Comparison of ENCODE assay signal across 1 cellular context in genomic region chr5:34486808-34487201, GRCh38.
TF ChIP-seq lines count a peak whose summit lies in the region.

No MANE protein-coding gene starts in this region.

TF ChIP-seq in H1, 55 proteins besides CTCF, POLR2A, EP300 and RAD21:
- TF ChIP-seq TCF12 (IDR thresholded peaks at IDR 0.05; ENCODE audit: low read depth, low read length) (no peak), JUND (IDR thresholded peaks at IDR 0.05; ENCODE audit: low read length) (no peak), CEBPB (IDR thresholded peaks at IDR 0.05; ENCODE audit: low read depth, low read length) (no peak), BCL11A (IDR thresholded peaks at IDR 0.05; ENCODE audit: low read depth in 2 of 2, low read length in 2 of 2) (no peak), EGR1 (IDR thresholded peaks at IDR 0.05; ENCODE audit: borderline replicate concordance, low read depth, low read length) (no peak)
